Comparison of ENCODE assay signal across 8 cellular contexts in genomic region chr11:112085822-112086421, GRCh38. TPM values are rescaled to one million over a fixed set of nuclear protein-coding genes. Genes with fewer than 3 reads are reported as not detected.
A peak's percentile ranks its signal among the peaks of the same experiment; 100 is the strongest.
DNase-seq lines count a peak whose midpoint lies in the region; ATAC-seq and TF ChIP-seq lines count a peak whose summit lies in the region.

No MANE protein-coding gene starts in this region.

- H3K27me3 ChIP-seq in fibroblast of lung (ENCODE audit: control insufficient read depth, insufficient read depth, low read length), result no peaks in the 10 kb centered on the region
- H3K27me3 ChIP-seq in neuron (ENCODE audit: insufficient read depth, low read length), result no peaks in the 10 kb centered on the region

- POLR2A ChIA-PET in activated CD4-positive, alpha-beta memory T cell treated with anti-CD3 and anti-CD28 coated beads for 36 hours (lab: Charles Lee), result interaction anchor here (0.6 to 1.8 kb wide), 6 partner anchors 10 to 499 kb away, joined by 3 to 6 read pairs (median 4); partner anchors contain the start of genes ALG9, NKAPD1 and PIH1D2

- no peak for TF ChIP-seq CTCF in fibroblast of lung (conservative IDR thresholded peaks at IDR 0.05 in 1 of 2, IDR thresholded peaks at IDR 0.05 in 1 of 2; ENCODE audit: low read depth in 1 of 2, low read length in 2 of 2)

- H3K4me3 ChIP-seq in fibroblast of lung (replicated peaks in 1 of 4; ENCODE audit: control extremely low read depth in 1 of 4, insufficient read depth in 1 of 4, low read depth in 3 of 4, low read length in 4 of 4) (peak overlapping the region; percentile 84 to 100 (median 95)), neuron (ENCODE audit: low read length) (peak overlapping the region; percentile 81)

- H3K27me3 Mint-ChIP-seq in IgD-negative memory B cell, result no peaks in the 10 kb centered on the region
- peaks cover 2% of the 10 kb centered on the region for H3K27me3 Mint-ChIP-seq in activated CD4-positive, alpha-beta memory T cell treated with anti-CD3 and anti-CD28 coated beads for 36 hours

- peak overlapping the region; percentile 88 to 100 (median 100) for H3K4me3 Mint-ChIP-seq in IgD-negative memory B cell
- peak overlapping the region; percentile 92 for H3K4me3 Mint-ChIP-seq in activated CD4-positive, alpha-beta memory T cell treated with anti-CD3 and anti-CD28 coated beads for 36 hours

- H3K9me3 Mint-ChIP-seq in IgD-negative memory B cell, result peaks cover 0 to 1% (median 0%) of the 10 kb centered on the region in 3 donors
- H3K9me3 Mint-ChIP-seq in activated CD4-positive, alpha-beta memory T cell treated with anti-CD3 and anti-CD28 coated beads for 36 hours, result no peaks in the 10 kb centered on the region

- no peaks in the 10 kb centered on the region for H4K20me1 ChIP-seq in fibroblast of lung (ENCODE audit: control insufficient read depth, extremely low read depth, insufficient read depth, low read length)

- peaks cover 6% of the 10 kb centered on the region for H3K36me3 ChIP-seq in fibroblast of lung (ENCODE audit: control insufficient read depth, insufficient read depth, low read length)
- peaks cover 61% of the 10 kb centered on the region for H3K36me3 ChIP-seq in neuron (ENCODE audit: insufficient read depth, low read length)

- no peaks in the 10 kb centered on the region for H3K4me1 ChIP-seq in fibroblast of lung (ENCODE audit: control insufficient read depth, extremely low read depth, insufficient read depth, low read length)
- peaks cover 16% of the 10 kb centered on the region for H3K4me1 ChIP-seq in neuron (ENCODE audit: insufficient read depth, low read length)

- peak overlapping the region; percentile 88 for H2AFZ ChIP-seq in fibroblast of lung (ENCODE audit: low read length)
- peak overlapping the region; percentile 20 for H2AFZ ChIP-seq in neuron (ENCODE audit: low read depth, low read length)

- ATAC-seq in GM21529 (IDR thresholded peaks at IDR 0.05; ENCODE audit: unreplicated experiment), result peak; percentile 38

- DNase-seq in GM04504 (ENCODE audit: low read depth) (peak; percentile 7), fibroblast of lung (ENCODE audit: low read depth in 2 of 2) (peak; percentile 27 to 36), amniotic stem cell (lab: John Stamatoyannopoulos, UW) (no peak), NCI-H2107 (lab: John Stamatoyannopoulos, UW) (no peak)
- DNase-seq in activated CD4-positive, alpha-beta memory T cell treated with anti-CD3 and anti-CD28 coated beads for 36 hours, result peak; percentile 69

- peak overlapping the region; percentile 75 to 99 (median 99) for H3K27ac Mint-ChIP-seq in IgD-negative memory B cell
- H3K27ac Mint-ChIP-seq in activated CD4-positive, alpha-beta memory T cell treated with anti-CD3 and anti-CD28 coated beads for 36 hours, result peak overlapping the region; percentile 92

- H3K4me1 Mint-ChIP-seq in IgD-negative memory B cell, result peaks cover 19 to 43% (median 37%) of the 10 kb centered on the region in 3 donors
- H3K4me1 Mint-ChIP-seq in activated CD4-positive, alpha-beta memory T cell treated with anti-CD3 and anti-CD28 coated beads for 36 hours (ENCODE audit: low read depth), result peaks cover 65% of the 10 kb centered on the region

- H3K27ac ChIP-seq in fibroblast of lung (ENCODE audit: insufficient read depth, low read length), result peak overlapping the region; percentile 73

- CTCF ChIA-PET in activated CD4-positive, alpha-beta memory T cell treated with anti-CD3 and anti-CD28 coated beads for 36 hours (lab: Charles Lee), result interaction anchor here (1.3 to 2.1 kb wide), 2 partner anchors 13 to 28 kb away, joined by 3 to 16 read pairs; partner anchors contain the start of gene PIH1D2

- H3K4me2 ChIP-seq in fibroblast of lung (ENCODE audit: extremely low read depth, insufficient read depth, low read length), result peak overlapping the region; percentile 84

- intact Hi-C loops in activated CD4-positive, alpha-beta memory T cell treated with anti-CD3 and anti-CD28 coated beads for 36 hours (cut with micrococcal nuclease), result loop anchor here (1.0 to 10.0 kb wide), 10 partner anchors 12 to 483 kb away; partner anchors contain the start of genes ALG9, CFAP68, DLAT and FDXACB1

- H3K36me3 Mint-ChIP-seq in IgD-negative memory B cell, result peaks cover 14% of the 10 kb centered on the region
- peaks cover 62% of the 10 kb centered on the region for H3K36me3 Mint-ChIP-seq in activated CD4-positive, alpha-beta memory T cell treated with anti-CD3 and anti-CD28 coated beads for 36 hours

- H3K9me3 ChIP-seq in fibroblast of lung (ENCODE audit: control insufficient read depth, insufficient read depth, low read depth, low read length) (no peaks in the 10 kb centered on the region), neuron (ENCODE audit: low read length) (no peaks in the 10 kb centered on the region)

- H3K79me2 ChIP-seq in fibroblast of lung (ENCODE audit: control insufficient read depth, insufficient read depth, low read length), result peaks cover 35% of the 10 kb centered on the region

- H3K9ac ChIP-seq in fibroblast of lung (ENCODE audit: insufficient read depth, low read length), result peak overlapping the region; percentile 73

RNA-seq across cellular contexts. Expression of gene TIMM8B, which starts 0.6 kb away (rescaled TPM):
- 55.9 TPM for polyA plus RNA-seq in IgD-negative memory B cell
- total RNA-seq in activated CD4-positive, alpha-beta memory T cell treated with anti-CD3 and anti-CD28 coated beads for 36 hours, result 10 to 100 TPM; 36.5 to 38.4 TPM
- total RNA-seq in fibroblast of lung, result 46.7 and 55.3 TPM in 2 replicates
- polyA plus RNA-seq in fibroblast of lung, result 61.7 and 75.3 TPM in 2 replicates
- polyA plus RNA-seq in fibroblast of lung (2012), result 85.1 and 94.3 TPM in 2 replicates
- 50.7 and 51.4 TPM in 2 replicates for polyA minus RNA-seq in fibroblast of lung (ENCODE audit: low replicate concordance)

RNA-seq across cellular contexts. Expression of gene SDHD, which starts 0.8 kb away (rescaled TPM):
- polyA plus RNA-seq in IgD-negative memory B cell (142 TPM), fibroblast of lung (148 and 176 TPM in 2 replicates)
- total RNA-seq in activated CD4-positive, alpha-beta memory T cell treated with anti-CD3 and anti-CD28 coated beads for 36 hours, result 10 to 100 TPM; 72.7 to 91.6 TPM
- total RNA-seq in fibroblast of lung, result 186 and 203 TPM in 2 replicates
- 123 and 128 TPM in 2 replicates for polyA plus RNA-seq in fibroblast of lung (2012)
- 317 and 441 TPM in 2 replicates for polyA minus RNA-seq in fibroblast of lung (ENCODE audit: low replicate concordance)

RNA-seq across cellular contexts. Expression of gene NKAPD1, which starts 11.8 kb away (rescaled TPM):
- polyA plus RNA-seq in IgD-negative memory B cell (18.7 TPM), fibroblast of lung (24.1 and 27.5 TPM in 2 replicates)
- total RNA-seq in activated CD4-positive, alpha-beta memory T cell treated with anti-CD3 and anti-CD28 coated beads for 36 hours, result 10 to 100 TPM; 17.5 to 19.4 TPM
- 25.8 and 26.2 TPM in 2 replicates for total RNA-seq in fibroblast of lung
- polyA plus RNA-seq in fibroblast of lung (2012), result 15.5 and 20.0 TPM in 2 replicates
- 1.8 and 3.0 TPM in 2 replicates for polyA minus RNA-seq in fibroblast of lung (ENCODE audit: low replicate concordance)

RNA-seq across cellular contexts. Expression of gene PIH1D2, which starts 12.1 kb away (rescaled TPM):
- polyA plus RNA-seq in IgD-negative memory B cell (not detected), fibroblast of lung (1.7 and 1.9 TPM in 2 replicates)
- total RNA-seq in activated CD4-positive, alpha-beta memory T cell treated with anti-CD3 and anti-CD28 coated beads for 36 hours, result under 1 TPM; 0.36 to 0.56 TPM
- total RNA-seq in fibroblast of lung, result 1.5 TPM in 2 replicates
- 1.3 and 1.7 TPM in 2 replicates for polyA plus RNA-seq in fibroblast of lung (2012)
- not detected in 2 replicates for polyA minus RNA-seq in fibroblast of lung (ENCODE audit: low replicate concordance)

Comparison
In these comparisons a context has a peak if more than half of its experiments do, and no peak if none do; other contexts are left out.
1. DNase-seq: peak in GM04504 (single experiment), activated CD4-positive, alpha-beta memory T cell treated with anti-CD3 and anti-CD28 coated beads for 36 hours (single experiment) and fibroblast of lung (2 of 2); none in amniotic stem cell (single experiment) and NCI-H2107 (single experiment).